ENCODE assay signal across 10 cellular contexts in genomic region chr12:119314290-119314689, GRCh38. TPM values are rescaled to one million over a fixed set of nuclear protein-coding genes. Genes with fewer than 3 reads are reported as not detected.
"Had no signal": no experiment of that assay in that cellular context is flagged by ENCODE, and none has a peak within 500 bp of the region (broad histone marks: within the 10 kb centered on the region; RNA-seq: fewer than 3 reads in every experiment).

No MANE protein-coding gene starts in this region.

- H3K4me3 Mint-ChIP-seq: H9, IgD-negative memory B cell had no signal

- ATAC-seq: HepG2 had no signal

- H3K4me2 ChIP-seq: KMS-11 had no signal

- DNase-seq: GM23248, GOT3, H9, HCEC 1CT, KBM-7 had no signal

- H3K9ac ChIP-seq: GM23248, KMS-11 had no signal

- FAIRE-seq: HepG2 had no signal

- H3K27ac ChIP-seq: GM23248, KMS-11 had no signal

- H3K9me3 Mint-ChIP-seq: H9 had no signal

- H2AFZ ChIP-seq: GM23248 had no signal

- H3K4me3 ChIP-seq: GM23248 had no signal

RNA-seq across cellular contexts. Expression of gene CCDC60, which starts 20.2 kb away (rescaled TPM):
- total RNA-seq: GM23248, H4, HepG2, HT-29 had no signal
- polyA plus RNA-seq: GM23248, HepG2, IgD-negative memory B cell had no signal
